21 cellular contexts compared by ENCODE assay signal in genomic region chr5:141345327-141345726, GRCh38. TPM values are rescaled to one million over a fixed set of nuclear protein-coding genes. Genes with fewer than 3 reads are reported as not detected.
DNase-seq lines count a peak whose midpoint lies in the region; ATAC-seq and TF ChIP-seq lines count a peak whose summit lies in the region.
"Had no signal": no experiment of that assay in that cellular context is flagged by ENCODE, and none has a peak within 500 bp of the region (broad histone marks: within the 10 kb centered on the region; RNA-seq: fewer than 3 reads in every experiment).

No MANE protein-coding gene starts in this region.

- no peaks in the 10 kb centered on the region for H3K27me3 ChIP-seq in GM23338 (ENCODE audit: insufficient read depth)
- peaks cover 0 to 6% (median 3%) of the 10 kb centered on the region in 5 donors for H3K27me3 ChIP-seq in subcutaneous abdominal adipose tissue (ENCODE audit: control insufficient read depth in 5 of 5, insufficient read depth in 4 of 5, low read length in 5 of 5)

- H3K36me3 ChIP-seq in GM23338 (ENCODE audit: insufficient read depth) (no peaks in the 10 kb centered on the region), subcutaneous abdominal adipose tissue (ENCODE audit: control insufficient read depth in 5 of 5, insufficient read depth in 5 of 5, low read length in 5 of 5) (no peaks in the 10 kb centered on the region)

- H3K4me3 Mint-ChIP-seq in activated naive CD8-positive, alpha-beta T cell treated with anti-CD3 and anti-CD28 coated beads, Interleukin-2, amount 10 ng/mL, durations not matched to agents 7 days and 5 days = no peak overlapping the region
- no peak overlapping the region for H3K4me3 Mint-ChIP-seq in activated naive CD8-positive, alpha-beta T cell treated with anti-CD3 and anti-CD28 coated beads for 36 hours
- H3K4me3 Mint-ChIP-seq in GM23338 = no peak overlapping the region; the same call in 2 of the 3 replicates
- no peak overlapping the region for H3K4me3 Mint-ChIP-seq in WTC11

- H2AFZ ChIP-seq in GM23338 = no peak overlapping the region

- H4K20me1 ChIP-seq in GM23338 (replicated peaks; ENCODE audit: insufficient read depth) = no peaks in the 10 kb centered on the region

- H3K27me3 Mint-ChIP-seq in activated naive CD8-positive, alpha-beta T cell treated with anti-CD3 and anti-CD28 coated beads, Interleukin-2, amount 10 ng/mL, durations not matched to agents 7 days and 5 days = peaks cover 39% of the 10 kb centered on the region
- H3K27me3 Mint-ChIP-seq in activated naive CD8-positive, alpha-beta T cell treated with anti-CD3 and anti-CD28 coated beads for 36 hours = peaks cover 85% of the 10 kb centered on the region
- H3K27me3 Mint-ChIP-seq in GM23338 (ENCODE audit: insufficient read depth, low read depth, poor library complexity) (peaks cover 7% of the 10 kb centered on the region), WTC11 (ENCODE audit: low read depth) (no peaks in the 10 kb centered on the region)

- no peak overlapping the region for H3K4me3 ChIP-seq in GM23338
- peak overlapping the region in 4 of 5 donors; percentile 4 to 61 (median 42) for H3K4me3 ChIP-seq in subcutaneous abdominal adipose tissue (ENCODE audit: low read depth in 1 of 5, low read length in 5 of 5)

- peaks cover 22 to 59% (median 49%) of the 10 kb centered on the region in 5 donors for H3K9me3 ChIP-seq in subcutaneous abdominal adipose tissue (ENCODE audit: control insufficient read depth in 5 of 5, low read length in 5 of 5)

- H3F3A ChIP-seq in GM23338 (replicated peaks; ENCODE audit: low read depth) = no peaks in the 10 kb centered on the region

- CTCF ChIA-PET in WTC11 (lab: Charles Lee) = interaction anchor here (0.7 to 4.0 kb wide), 5 partner anchors 68 to 163 kb away, joined by 4 to 22 read pairs (median 4); partner anchors contain the start of genes PCDHB10, PCDHB14, PCDHB15 and PCDHGA10

- peaks cover 16% of the 10 kb centered on the region for H3K9me3 Mint-ChIP-seq in activated naive CD8-positive, alpha-beta T cell treated with anti-CD3 and anti-CD28 coated beads, Interleukin-2, amount 10 ng/mL, durations not matched to agents 7 days and 5 days
- H3K9me3 Mint-ChIP-seq in activated naive CD8-positive, alpha-beta T cell treated with anti-CD3 and anti-CD28 coated beads for 36 hours = peaks cover 22% of the 10 kb centered on the region
- peaks cover 64% of the 10 kb centered on the region for H3K9me3 Mint-ChIP-seq in GM23338
- H3K9me3 Mint-ChIP-seq in WTC11 = peaks cover 47% of the 10 kb centered on the region

- H3K36me3 Mint-ChIP-seq in activated naive CD8-positive, alpha-beta T cell treated with anti-CD3 and anti-CD28 coated beads, Interleukin-2, amount 10 ng/mL, durations not matched to agents 7 days and 5 days = peaks cover 2% of the 10 kb centered on the region
- peaks cover 18% of the 10 kb centered on the region for H3K36me3 Mint-ChIP-seq in activated naive CD8-positive, alpha-beta T cell treated with anti-CD3 and anti-CD28 coated beads for 36 hours
- H3K36me3 Mint-ChIP-seq in GM23338 (ENCODE audit: low read depth) = peaks cover 36% of the 10 kb centered on the region
- H3K36me3 Mint-ChIP-seq in WTC11 = peaks cover 45% of the 10 kb centered on the region

- H3K27ac Mint-ChIP-seq in activated naive CD8-positive, alpha-beta T cell treated with anti-CD3 and anti-CD28 coated beads, Interleukin-2, amount 10 ng/mL, durations not matched to agents 7 days and 5 days = peak overlapping the region; percentile 6
- H3K27ac Mint-ChIP-seq in activated naive CD8-positive, alpha-beta T cell treated with anti-CD3 and anti-CD28 coated beads for 36 hours = no peak overlapping the region
- H3K27ac Mint-ChIP-seq in GM23338 (no peak overlapping the region), WTC11 (no peak overlapping the region)
- H3K27ac Mint-ChIP-seq: IgD-negative memory B cell had no signal

- H3K79me2 ChIP-seq in GM23338 (replicated peaks; ENCODE audit: insufficient read depth) = no peaks in the 10 kb centered on the region

- POLR2A ChIA-PET in activated naive CD8-positive, alpha-beta T cell treated with anti-CD3 and anti-CD28 coated beads, Interleukin-2, amount 10 ng/mL, durations not matched to agents 7 days and 5 days (lab: Charles Lee) = no interaction called here
- POLR2A ChIA-PET in WTC11 (lab: Charles Lee) = no interaction called here

- peaks cover 1% of the 10 kb centered on the region for H3K4me1 Mint-ChIP-seq in activated naive CD8-positive, alpha-beta T cell treated with anti-CD3 and anti-CD28 coated beads, Interleukin-2, amount 10 ng/mL, durations not matched to agents 7 days and 5 days
- H3K4me1 Mint-ChIP-seq in activated naive CD8-positive, alpha-beta T cell treated with anti-CD3 and anti-CD28 coated beads for 36 hours = peaks cover 2% of the 10 kb centered on the region
- H3K4me1 Mint-ChIP-seq in GM23338 (peaks cover 2% of the 10 kb centered on the region; the same call in 2 of the 3 replicates), WTC11 (peaks cover 4% of the 10 kb centered on the region)

- ATAC-seq in activated naive CD8-positive, alpha-beta T cell treated with anti-CD3 and anti-CD28 coated beads, Interleukin-2, amount 10 ng/mL, durations not matched to agents 7 days and 5 days (ENCODE audit: low read depth) = no peak
- ATAC-seq in GM23338 (no peak), WTC11 (peak; percentile 25; the same call in 1 of the 2 replicates), GM19324 (IDR thresholded peaks at IDR 0.05; ENCODE audit: low FRiP score, unreplicated experiment) (no peak), HG03520 (IDR thresholded peaks at IDR 0.05; ENCODE audit: unreplicated experiment) (no peak)

- no peak overlapping the region for H3K9ac ChIP-seq in subcutaneous abdominal adipose tissue (ENCODE audit: low read length in 5 of 5)

- H3K4me2 ChIP-seq in GM23338 = no peak overlapping the region

- no peaks in the 10 kb centered on the region for H3K9me2 ChIP-seq in GM23338 (ENCODE audit: insufficient read depth)

- H3K4me1 ChIP-seq in GM23338 (ENCODE audit: insufficient read depth) (no peaks in the 10 kb centered on the region), subcutaneous abdominal adipose tissue (ENCODE audit: control insufficient read depth in 5 of 5, insufficient read depth in 5 of 5, low read length in 5 of 5) (peaks cover 0 to 12% (median 0%) of the 10 kb centered on the region in 5 donors)

- H3K27ac ChIP-seq in GM23338 (ENCODE audit: low read depth) = no peak overlapping the region
- H3K27ac ChIP-seq in subcutaneous abdominal adipose tissue (ENCODE audit: low read depth, low read length) = no peak overlapping the region

- DNase-seq in activated naive CD8-positive, alpha-beta T cell treated with anti-CD3 and anti-CD28 coated beads, Interleukin-2, amount 10 ng/mL, durations not matched to agents 7 days and 5 days = no peak
- no peak for DNase-seq in activated naive CD8-positive, alpha-beta T cell treated with anti-CD3 and anti-CD28 coated beads for 36 hours
- DNase-seq in GM23338 (ENCODE audit: low spot score) (no peak), WTC11 (ENCODE audit: low spot score) (no peak)
- DNase-seq: AML-193, C1 segment of cervical spinal cord, DMS53, GDM1, NCI-H1694 treated with DMSO at 0.1 percent for 48 hours, NCI-H2081 treated with DMSO at 0.1 percent for 48 hours, NCI-H2171 treated with DMSO at 0.1 percent for 48 hours, NCI-H524 treated with DMSO at 0.1 percent for 48 hours, NCI-H82, OCI-M1 had no signal

- TF ChIP-seq CTCF in GM23338 (conservative IDR thresholded peaks at IDR 0.05; ENCODE audit: low read depth in 2 of 2) = peak; percentile 28 to 46; a peak in 2 of 4 replicates
- TF ChIP-seq CTCF in WTC11 (IDR thresholded peaks at IDR 0.05) = no peak

TF ChIP-seq in GM23338, 12 proteins besides CTCF, POLR2A, EP300 and RAD21 (continues in another document):
- no peak for TF ChIP-seq JUNB (IDR thresholded peaks at IDR 0.05; ENCODE audit: unreplicated experiment)

TF ChIP-seq in WTC11, 78 proteins besides CTCF, POLR2A, EP300 and RAD21 (continues in another document):
- TF ChIP-seq CREB1 (CRISPR knock-in tag; IDR thresholded peaks at IDR 0.05) = no peak

RNA-seq across cellular contexts. Expression of gene PCDHGA3, which starts 1.7 kb away (rescaled TPM):
- total RNA-seq in activated naive CD8-positive, alpha-beta T cell treated with anti-CD3 and anti-CD28 coated beads, Interleukin-2, amount 10 ng/mL, durations not matched to agents 7 days and 5 days = under 1 TPM in 1 of 2 experiments, not detected in 1; 0.14 TPM
- not detected for total RNA-seq in activated naive CD8-positive, alpha-beta T cell treated with anti-CD3 and anti-CD28 coated beads for 36 hours
- 0.90 and 1.2 TPM in 2 replicates for total RNA-seq in GM23338 (2014; rRNA removed; shearing (Covaris generic))
- polyA plus RNA-seq in GM23338 (2016; fragmentation: Nextera tagmentation; extraction: Ambion mirVana) = 0.28 and 0.63 TPM in 2 replicates
- 0.92 to 1.3 TPM (median 0.98 TPM) in 3 replicates for total RNA-seq in WTC11 (2021)
- total RNA-seq: A172, M059J, SK-MEL-5 had no signal

RNA-seq across cellular contexts. Expression of gene PCDHGB1, which starts 4.6 kb away (rescaled TPM):
- total RNA-seq in activated naive CD8-positive, alpha-beta T cell treated with anti-CD3 and anti-CD28 coated beads, Interleukin-2, amount 10 ng/mL, durations not matched to agents 7 days and 5 days = not detected
- total RNA-seq in activated naive CD8-positive, alpha-beta T cell treated with anti-CD3 and anti-CD28 coated beads for 36 hours = not detected
- total RNA-seq in GM23338 (2014; rRNA removed; shearing (Covaris generic)) = 8.9 and 9.1 TPM in 2 replicates
- 0.52 and 0.74 TPM in 2 replicates for polyA plus RNA-seq in GM23338 (2016; fragmentation: Nextera tagmentation; extraction: Ambion mirVana)
- total RNA-seq in WTC11 (2021) = 4.9 to 5.6 TPM (median 5.5 TPM) in 3 replicates

RNA-seq across cellular contexts. Expression of gene PCDHGA2, which starts 6.8 kb away (rescaled TPM):
- under 1 TPM; 0.08 to 0.09 TPM for total RNA-seq in activated naive CD8-positive, alpha-beta T cell treated with anti-CD3 and anti-CD28 coated beads, Interleukin-2, amount 10 ng/mL, durations not matched to agents 7 days and 5 days
- total RNA-seq in activated naive CD8-positive, alpha-beta T cell treated with anti-CD3 and anti-CD28 coated beads for 36 hours = not detected
- 0.82 and 1.0 TPM in 2 replicates for total RNA-seq in GM23338 (2014; rRNA removed; shearing (Covaris generic))
- polyA plus RNA-seq in GM23338 (2016; fragmentation: Nextera tagmentation; extraction: Ambion mirVana) = 0.17 and 0.45 TPM in 2 replicates
- total RNA-seq in WTC11 (2021) = 0.66 to 0.96 TPM (median 0.94 TPM) in 3 replicates
- polyA plus RNA-seq: IgD-negative memory B cell had no signal

RNA-seq across cellular contexts. Expression of gene PCDHGA4, which starts 9.5 kb away (rescaled TPM):
- total RNA-seq in activated naive CD8-positive, alpha-beta T cell treated with anti-CD3 and anti-CD28 coated beads, Interleukin-2, amount 10 ng/mL, durations not matched to agents 7 days and 5 days = under 1 TPM; 0.25 to 0.28 TPM
- under 1 TPM in 1 of 2 experiments, not detected in 1; 0.12 TPM for total RNA-seq in activated naive CD8-positive, alpha-beta T cell treated with anti-CD3 and anti-CD28 coated beads for 36 hours
- 4.2 and 7.2 TPM in 2 replicates for total RNA-seq in GM23338 (2014; rRNA removed; shearing (Covaris generic))
- 0.33 and 0.99 TPM in 2 replicates for polyA plus RNA-seq in GM23338 (2016; fragmentation: Nextera tagmentation; extraction: Ambion mirVana)
- total RNA-seq in WTC11 (2021) = 3.4 to 3.9 TPM (median 3.5 TPM) in 3 replicates
- polyA plus RNA-seq: IgD-negative memory B cell had no signal

RNA-seq across cellular contexts. Expression of gene PCDHGB2, which starts 14.5 kb away (rescaled TPM):
- total RNA-seq in activated naive CD8-positive, alpha-beta T cell treated with anti-CD3 and anti-CD28 coated beads, Interleukin-2, amount 10 ng/mL, durations not matched to agents 7 days and 5 days = under 1 TPM; 0.64 to 0.88 TPM
- under 1 TPM in 1 of 2 experiments, not detected in 1; 0.10 TPM for total RNA-seq in activated naive CD8-positive, alpha-beta T cell treated with anti-CD3 and anti-CD28 coated beads for 36 hours
- 5.0 and 5.8 TPM in 2 replicates for total RNA-seq in GM23338 (2014; rRNA removed; shearing (Covaris generic))
- 0.87 and 1.2 TPM in 2 replicates for polyA plus RNA-seq in GM23338 (2016; fragmentation: Nextera tagmentation; extraction: Ambion mirVana)
- 4.1 to 5.5 TPM (median 5.2 TPM) in 3 replicates for total RNA-seq in WTC11 (2021)
